In the genomic region with DNA sequence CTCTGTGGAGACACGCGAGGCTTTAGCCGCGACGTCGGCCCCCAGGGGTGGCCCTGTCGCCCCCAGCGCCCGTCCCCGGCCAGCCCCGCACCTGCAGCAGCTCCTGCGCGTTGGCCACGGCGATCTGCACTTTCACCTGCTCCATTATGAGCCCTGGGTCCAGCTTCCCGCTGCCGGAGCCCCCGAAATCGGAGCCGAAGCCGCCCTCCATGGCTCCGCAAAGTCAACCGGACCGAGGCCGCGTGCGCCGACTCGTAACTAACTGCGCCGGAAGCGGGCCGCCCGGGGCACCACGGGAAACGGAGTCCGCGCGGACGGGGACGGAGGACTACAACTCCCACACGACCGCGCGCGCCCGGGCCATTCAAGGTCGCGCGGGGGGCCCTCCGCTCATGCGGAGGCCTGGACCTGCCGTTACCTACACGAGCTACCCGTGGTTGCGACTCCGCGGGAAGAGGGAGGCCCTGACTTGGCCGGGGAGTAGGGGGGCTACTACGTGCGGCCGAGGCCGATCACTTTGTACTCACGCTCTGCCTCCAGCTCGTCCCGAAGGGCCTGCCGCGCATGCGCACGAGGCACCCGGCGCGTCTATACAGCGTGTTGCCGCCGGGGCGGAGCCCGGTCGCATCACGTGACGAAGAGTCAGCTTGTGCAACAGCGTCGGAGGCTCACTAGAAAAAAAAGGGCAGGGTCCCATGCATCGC, we compare ENCODE assay signal across 8 cellular contexts. TPM values are rescaled to one million over a fixed set of nuclear protein-coding genes. Genes with fewer than 3 reads are reported as not detected.
DNase-seq lines count a peak whose midpoint lies in the region; ATAC-seq and TF ChIP-seq lines count a peak whose summit lies in the region.

Gene TIMM13 (minus strand): TSS at position 264 of the 704 bp plus-strand sequence. CDS start 53 bp downstream, at position 211.

- peak within 1 kb of the TSS; percentile 95 for H3K27ac ChIP-seq in upper lobe of right lung

- H3K36me3 Mint-ChIP-seq in T-helper 17 cell (ENCODE audit: low read depth), result peaks cover 2% of the 10 kb centered on the region
- H3K36me3 Mint-ChIP-seq in progenitor cell of endocrine pancreas (ENCODE audit: insufficient read depth), result peaks cover 4% of the 10 kb centered on the region

- H3K36me3 ChIP-seq in upper lobe of right lung, result peaks cover 11% of the 10 kb centered on the region

- H3K4me1 Mint-ChIP-seq in T-helper 17 cell (peaks cover 8% of the 10 kb centered on the region), progenitor cell of endocrine pancreas (ENCODE audit: low read depth) (peaks cover 8% of the 10 kb centered on the region)

- DNase-seq in NCI-H187 (lab: John Stamatoyannopoulos, UW) (peak; percentile 95 to 99), T-helper 17 cell (peak; percentile 93 to 95 (median 94)), amniotic stem cell (lab: John Stamatoyannopoulos, UW) (peak; percentile 90), left cardiac atrium (peak; percentile 98), progenitor cell of endocrine pancreas (ENCODE audit: low spot score, unreplicated experiment) (peak; percentile 95), upper lobe of right lung (peak; percentile 98)

- no peaks in the 10 kb centered on the region for H3K27me3 ChIP-seq in upper lobe of right lung

- H3K4me3 ChIP-seq in upper lobe of right lung, result peak within 1 kb of the TSS; percentile 64

- H3K27me3 Mint-ChIP-seq in T-helper 17 cell, result no peaks in the 10 kb centered on the region
- no peaks in the 10 kb centered on the region for H3K27me3 Mint-ChIP-seq in progenitor cell of endocrine pancreas

- H3K9me3 Mint-ChIP-seq in progenitor cell of endocrine pancreas (ENCODE audit: low read depth), result no peaks in the 10 kb centered on the region

- peaks cover 22% of the 10 kb centered on the region for H3K4me1 ChIP-seq in upper lobe of right lung

- H3K9me3 ChIP-seq in T-helper 17 cell (ENCODE audit: control insufficient read depth, low read length, poor library complexity, severe bottlenecking), result no peaks in the 10 kb centered on the region
- no peaks in the 10 kb centered on the region for H3K9me3 ChIP-seq in upper lobe of right lung

- TF ChIP-seq CTCF in progenitor cell of endocrine pancreas (IDR thresholded peaks at IDR 0.05; ENCODE audit: unreplicated experiment) (no peak), upper lobe of right lung (IDR thresholded peaks at IDR 0.05) (no peak)

- ATAC-seq in GM18499 (IDR thresholded peaks at IDR 0.05; ENCODE audit: insufficient read depth, unreplicated experiment) (peak; percentile 59), HG02938 (IDR thresholded peaks at IDR 0.05; ENCODE audit: unreplicated experiment) (peak; percentile 75), T-helper 17 cell (peak; percentile 96), left cardiac atrium (peak; percentile 94 to 95), upper lobe of right lung (peak; percentile 95)

- H3K27ac Mint-ChIP-seq in T-helper 17 cell, result peak within 1 kb of the TSS; percentile 95
- peak within 1 kb of the TSS; percentile 98 for H3K27ac Mint-ChIP-seq in progenitor cell of endocrine pancreas

- intact Hi-C loops in left cardiac atrium (cut with DNase I) (no loop called here), upper lobe of right lung (cut with DNase I) (no loop called here)

- H3K4me3 Mint-ChIP-seq in T-helper 17 cell (peak within 1 kb of the TSS; percentile 98), progenitor cell of endocrine pancreas (ENCODE audit: low read depth) (peak within 1 kb of the TSS; percentile 90)

RNA-seq across cellular contexts. Expression of gene TIMM13, which starts in this region (rescaled TPM):
- 10 to 100 TPM; 22.3 to 27.8 TPM for total RNA-seq in T-helper 17 cell
- total RNA-seq in left cardiac atrium, result 10 to 100 TPM; 76.8 to 78.7 TPM
- 108 and 110 TPM in 2 replicates for total RNA-seq in progenitor cell of endocrine pancreas
- total RNA-seq in upper lobe of right lung, result 61.0 TPM

Comparison
In these comparisons a context has a peak if more than half of its experiments do, and no peak if none do; other contexts are left out.
1. Peak in every context shown above with its lines: DNase-seq, ATAC-seq, H3K4me3 ChIP-seq and H3K27ac ChIP-seq.